Comparison of ENCODE assay signal across 1 cellular context in the genomic region with DNA sequence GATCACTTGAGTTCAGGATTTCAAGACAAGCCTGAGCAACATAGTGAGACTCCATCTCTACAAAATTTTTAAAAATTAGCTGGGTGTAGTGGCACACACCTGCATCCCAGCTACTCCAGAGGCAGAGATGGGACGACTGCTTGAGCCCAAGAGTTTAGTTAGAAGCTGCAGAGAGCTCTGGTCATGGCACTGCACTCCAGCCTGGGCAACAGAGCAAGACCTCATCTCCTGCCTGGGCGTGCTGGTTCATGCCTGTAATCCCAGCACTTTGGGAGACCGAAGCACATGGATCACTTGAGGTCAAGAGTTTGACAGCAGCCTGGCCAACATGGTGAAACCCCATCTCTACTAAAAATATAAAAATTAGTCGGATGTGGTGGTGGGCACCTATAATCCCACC.
TF ChIP-seq lines count a peak whose summit lies in the region.

No MANE protein-coding gene starts in this region.

TF ChIP-seq in HepG2, 621 proteins besides CTCF, POLR2A, EP300 and RAD21:
- peak; percentile 59; the same call in 1 of the 2 replicates for TF ChIP-seq ZNF121 (CRISPR knock-in tag; IDR thresholded peaks at IDR 0.05)
- no peak for TF ChIP-seq ZNF737 (CRISPR knock-in tag; IDR thresholded peaks at IDR 0.05; ENCODE audit: borderline replicate concordance)
